ENCODE assay signal across 7 cellular contexts in genomic region chr10:8049151-8049873, GRCh38. TPM values are rescaled to one million over a fixed set of nuclear protein-coding genes. Genes with fewer than 3 reads are reported as not detected.
A peak's percentile ranks its signal among the peaks of the same experiment; 100 is the strongest.
DNase-seq lines count a peak whose midpoint lies in the region; ATAC-seq, FAIRE-seq and TF ChIP-seq lines count a peak whose summit lies in the region.

No MANE protein-coding gene starts in this region.

- dilution Hi-C loops in endothelial cell of umbilical vein (cut with MboI; ENCODE audit: extremely low pct_ligation_motif_present, low sequenced_read_pairs): no loop called here

- intact Hi-C loops in endothelial cell of umbilical vein (cut with micrococcal nuclease) (no loop called here), prostate gland (cut with DNase I) (no loop called here)

- H3K9me3 ChIP-seq in endothelial cell of umbilical vein (replicated peaks; ENCODE audit: control insufficient read depth, insufficient read depth, low read length) (no peaks in the 10 kb centered on the region), prostate gland (no peaks in the 10 kb centered on the region)

- H3K4me1 ChIP-seq in endothelial cell of umbilical vein (ENCODE audit: control insufficient read depth, extremely low read depth, insufficient read depth, low read length): peaks cover 56% of the 10 kb centered on the region
- peaks cover 3% of the 10 kb centered on the region for H3K4me1 ChIP-seq in prostate gland (replicated peaks)

- BruUV-seq in endothelial cell of umbilical vein (replicated peaks; lab: Mats Ljungman, UMichigan): no TSS peak

- no peak for TF ChIP-seq POLR2A in endothelial cell of umbilical vein (IDR thresholded peaks at IDR 0.05; ENCODE audit: low read depth, low read length)
- TF ChIP-seq POLR2A in prostate gland (IDR thresholded peaks at IDR 0.05): peak; percentile 37

- ATAC-seq in HG03521 (IDR thresholded peaks at IDR 0.05; ENCODE audit: unreplicated experiment): no peak
- ATAC-seq in activated CD4-positive, CD25-positive, alpha-beta regulatory T cell treated with anti-CD3 and anti-CD28 coated beads, Interleukin-2, amount 50 U/mL, for 24 hours: no peak

- 2% methylated on average over 36 of the region's 49 CpGs for WGBS in prostate gland

- peak overlapping the region; percentile 26 for H2AFZ ChIP-seq in endothelial cell of umbilical vein (ENCODE audit: low read depth, low read length)

- H3K4me3 ChIP-seq in GM08714 (ENCODE audit: low read length): peak overlapping the region; percentile 4
- peak overlapping the region; percentile 57 to 59 (median 58) for H3K4me3 ChIP-seq in endothelial cell of umbilical vein (replicated peaks in 1 of 3; ENCODE audit: insufficient read depth in 1 of 3, low read depth in 1 of 3, low read length in 3 of 3)
- peak overlapping the region; percentile 22 to 36 for H3K4me3 ChIP-seq in prostate gland

- no peaks in the 10 kb centered on the region for H4K20me1 ChIP-seq in endothelial cell of umbilical vein (replicated peaks; ENCODE audit: control insufficient read depth, extremely low read depth, insufficient read depth, low read length)

- peaks cover 39% of the 10 kb centered on the region for H3K79me2 ChIP-seq in endothelial cell of umbilical vein (ENCODE audit: control insufficient read depth, insufficient read depth, low read length)

- H3K27me3 ChIP-seq in endothelial cell of umbilical vein (ENCODE audit: control insufficient read depth in 2 of 2, insufficient read depth in 2 of 2, low read length in 2 of 2) (peaks cover 0 to 6% of the 10 kb centered on the region in 2 experiments), prostate gland (replicated peaks; ENCODE audit: insufficient read depth) (peaks cover 22% of the 10 kb centered on the region)

- CTCF ChIA-PET in endothelial cell of umbilical vein (lab: Charles Lee): interaction anchor here (1.7 to 2.4 kb wide), 2 partner anchors 177 kb away, joined by 7 to 9 read pairs; no protein-coding TSS in a partner anchor

- POLR2A ChIA-PET in endothelial cell of umbilical vein (lab: Charles Lee): interaction anchor here (1.0 kb wide), 1 partner anchor 10 kb away, joined by 3 read pairs; no protein-coding TSS in a partner anchor

- H3K4me2 ChIP-seq in endothelial cell of umbilical vein (ENCODE audit: insufficient read depth, low read length): peak overlapping the region; percentile 82

- peak overlapping the region; percentile 90 for H3K9ac ChIP-seq in endothelial cell of umbilical vein (replicated peaks; ENCODE audit: extremely low read depth, insufficient read depth, low read length)

- TF ChIP-seq CTCF in endothelial cell of umbilical vein (IDR thresholded peaks at IDR 0.05; ENCODE audit: extremely low read depth in 1 of 2, insufficient read depth in 1 of 2, low read depth in 1 of 2, low read length in 2 of 2): no peak
- TF ChIP-seq CTCF in prostate gland (IDR thresholded peaks at IDR 0.05): no peak

- H3K9me1 ChIP-seq in endothelial cell of umbilical vein (replicated peaks; ENCODE audit: control insufficient read depth, extremely low read depth, insufficient read depth, low read length): no peaks in the 10 kb centered on the region

- H3K27ac ChIP-seq in endothelial cell of umbilical vein (ENCODE audit: insufficient read depth, low read depth, low read length) (peak overlapping the region; percentile 96), prostate gland (peak overlapping the region; percentile 50 to 75)

- DNase-seq in NCI-H146 (lab: John Stamatoyannopoulos, UW) (peak; percentile 84), endothelial cell of umbilical vein (ENCODE audit: low read depth, low spot score) (no peak), prostate gland (ENCODE audit: low spot score) (no peak), mucosa of gallbladder (ENCODE audit: low spot score) (no peak)

- FAIRE-seq in endothelial cell of umbilical vein (lab: Jason Lieb, UNC): peak; percentile 44

- H3K36me3 ChIP-seq in endothelial cell of umbilical vein (ENCODE audit: control insufficient read depth in 2 of 2, extremely low read depth in 1 of 2, insufficient read depth in 2 of 2, low read length in 2 of 2) (no peaks in the 10 kb centered on the region), prostate gland (no peaks in the 10 kb centered on the region)

TF ChIP-seq in endothelial cell of umbilical vein, 7 proteins besides CTCF, POLR2A, EP300 and RAD21:
- no peak for TF ChIP-seq EZH2 (IDR thresholded peaks at IDR 0.05; ENCODE audit: borderline replicate concordance, low read depth, low read length, severe bottlenecking)
- TF ChIP-seq FOS (IDR thresholded peaks at IDR 0.05; ENCODE audit: borderline replicate concordance, insufficient read depth, low read length): no peak
- no peak for TF ChIP-seq MAX (IDR thresholded peaks at IDR 0.05; ENCODE audit: insufficient read depth, insufficient read length)
- no peak for TF ChIP-seq POLR2AphosphoS5 (IDR thresholded peaks at IDR 0.05; ENCODE audit: insufficient read depth, low read depth, low read length)
- no peak for TF ChIP-seq MYC (IDR thresholded peaks at IDR 0.05; ENCODE audit: low read depth, low read length)
- TF ChIP-seq GATA2 (IDR thresholded peaks at IDR 0.05; ENCODE audit: insufficient read depth, insufficient read length, low read depth, low read length): no peak
- no peak for TF ChIP-seq JUN (IDR thresholded peaks at IDR 0.05; ENCODE audit: borderline replicate concordance, insufficient read depth, insufficient read length, low read depth)

RNA-seq across cellular contexts. Expression of gene GATA3, which starts 5.2 kb away (rescaled TPM):
- total RNA-seq in endothelial cell of umbilical vein (30.9 and 33.0 TPM in 2 replicates), prostate gland (10 to 100 TPM; 10.4 to 19.9 TPM), mucosa of gallbladder (1.5 TPM)
- polyA plus RNA-seq in endothelial cell of umbilical vein: 7.2 and 9.3 TPM in 2 replicates
- polyA plus RNA-seq in endothelial cell of umbilical vein (2011; cell fraction: cytosol; rRNA removed): 6.7 and 7.0 TPM in 2 replicates
- 13.5 and 14.3 TPM in 2 replicates for polyA plus RNA-seq in endothelial cell of umbilical vein (2011; cell fraction: nucleus; rRNA removed)
- 16.6 and 19.7 TPM in 2 replicates for polyA plus RNA-seq in endothelial cell of umbilical vein (2012)
- polyA minus RNA-seq in endothelial cell of umbilical vein: 2.5 TPM in 2 replicates
- not detected for polyA minus RNA-seq in endothelial cell of umbilical vein (2011; cell fraction: cytosol; rRNA and poly(A)+ RNA removed)
- 5.0 and 8.9 TPM in 2 replicates for polyA minus RNA-seq in endothelial cell of umbilical vein (2011; cell fraction: nucleus; rRNA and poly(A)+ RNA removed)

Comparison
In these comparisons a context has a peak if more than half of its experiments do, and no peak if none do; other contexts are left out.
1. H3K4me3 ChIP-seq: peak in every context shown above with its lines; median percentile 58 in endothelial cell of umbilical vein; 29 in prostate gland; 4 in GM08714.